Comparison of ENCODE assay signal across 1 cellular context in the genomic region with DNA sequence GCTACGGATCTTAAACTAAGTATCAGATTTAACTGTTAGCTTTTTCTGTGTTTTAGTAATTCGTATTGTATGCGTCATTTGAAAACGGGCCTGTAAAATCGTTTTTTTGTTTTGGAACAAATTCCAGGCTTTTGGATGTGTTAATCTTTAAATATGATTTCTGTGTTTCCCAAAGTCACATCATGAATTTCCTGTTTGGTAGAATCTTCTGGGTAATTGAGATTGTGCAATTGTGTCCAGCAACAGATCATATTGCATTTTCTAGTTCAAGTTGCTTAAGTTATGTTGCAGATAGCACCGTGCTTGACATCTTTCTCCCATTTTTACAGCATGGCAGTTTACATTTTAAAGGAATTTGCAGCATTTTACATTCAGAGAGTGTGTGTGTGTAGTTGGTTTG.
TF ChIP-seq lines count a peak whose summit lies in the region.

No MANE protein-coding gene starts in this region.

TF ChIP-seq in HepG2, 621 proteins besides CTCF, POLR2A, EP300 and RAD21:
- TF ChIP-seq FOXP1 (IDR thresholded peaks at IDR 0.05) (no peak), FOXP1 (CRISPR knock-in tag; IDR thresholded peaks at IDR 0.05) (peak; percentile 42; the same call in 1 of the 2 replicates), CEBPG (CRISPR knock-in tag; IDR thresholded peaks at IDR 0.05) (peak; percentile 95), SAP130 (CRISPR knock-in tag; IDR thresholded peaks at IDR 0.05; ENCODE audit: low read depth) (peak; percentile 46; the same call in 1 of the 2 replicates), ARID3A (IDR thresholded peaks at IDR 0.05; ENCODE audit: low read depth, low read length) (peak; percentile 67; the same call in 1 of the 2 replicates), HNF4A (CRISPR knock-in tag; IDR thresholded peaks at IDR 0.05) (0 out of 2 replicates have a peak, but pooled peaks have one; percentile 17), SIX1 (CRISPR knock-in tag; IDR thresholded peaks at IDR 0.05; ENCODE audit: borderline replicate concordance) (peak; percentile 95), SIX4 (CRISPR knock-in tag; IDR thresholded peaks at IDR 0.05) (peak; percentile 96), SOX13 (IDR thresholded peaks at IDR 0.05) (no peak), SOX13 (CRISPR knock-in tag; conservative IDR thresholded peaks at IDR 0.05 in 1 of 2, IDR thresholded peaks at IDR 0.05 in 1 of 2) (peak in 1 of 2 experiments; percentile 17; a peak in 1 of 4 replicates), HNRNPH1 (optimal IDR thresholded peaks at IDR 0.05; ENCODE audit: low read depth, low read length) (no peak), CREM (IDR thresholded peaks at IDR 0.05) (peak; percentile 22; the same call in 1 of the 2 replicates), CREM (CRISPR knock-in tag; IDR thresholded peaks at IDR 0.05) (no peak), KLF13 (CRISPR knock-in tag; IDR thresholded peaks at IDR 0.05) (no peak), ZBTB20 (CRISPR knock-in tag; IDR thresholded peaks at IDR 0.05; ENCODE audit: borderline replicate concordance, low read depth) (no peak), ZNF615 (CRISPR knock-in tag; IDR thresholded peaks at IDR 0.05; ENCODE audit: borderline replicate concordance) (no peak), ZBTB8A (CRISPR knock-in tag; IDR thresholded peaks at IDR 0.05; ENCODE audit: borderline replicate concordance, low read depth) (no peak), ATF4 (CRISPR knock-in tag; IDR thresholded peaks at IDR 0.05) (0 out of 4 replicates have a peak, but pooled peaks of 1 of the 2 experiments have one; percentile 28), ZFP1 (CRISPR knock-in tag; IDR thresholded peaks at IDR 0.05) (0 out of 2 replicates have a peak, but pooled peaks have one; percentile 33), NCOA5 (CRISPR knock-in tag; IDR thresholded peaks at IDR 0.05) (0 out of 2 replicates have a peak, but pooled peaks have one; percentile 31), HOXA5 (CRISPR knock-in tag; IDR thresholded peaks at IDR 0.05) (peak; percentile 23; the same call in 1 of the 2 replicates), CEBPB (IDR thresholded peaks at IDR 0.05; ENCODE audit: borderline replicate concordance, low read depth, low read length) (peak; percentile 98), MED1 (CRISPR knock-in tag; IDR thresholded peaks at IDR 0.05) (0 out of 2 replicates have a peak, but pooled peaks have one; percentile 32), SRF (IDR thresholded peaks at IDR 0.05; ENCODE audit: low read depth, low read length) (no peak), CREB3 (CRISPR knock-in tag; IDR thresholded peaks at IDR 0.05) (0 out of 2 replicates have a peak, but pooled peaks have one; percentile 36), GATAD2A (CRISPR knock-in tag; IDR thresholded peaks at IDR 0.05) (peak; percentile 47; the same call in 1 of the 2 replicates), REXO4 (CRISPR knock-in tag; IDR thresholded peaks at IDR 0.05; ENCODE audit: borderline replicate concordance) (no peak), FOXA3 (CRISPR knock-in tag; IDR thresholded peaks at IDR 0.05) (peak; percentile 30; the same call in 1 of the 2 replicates)
- TF ChIP-seq, protein P1, sequence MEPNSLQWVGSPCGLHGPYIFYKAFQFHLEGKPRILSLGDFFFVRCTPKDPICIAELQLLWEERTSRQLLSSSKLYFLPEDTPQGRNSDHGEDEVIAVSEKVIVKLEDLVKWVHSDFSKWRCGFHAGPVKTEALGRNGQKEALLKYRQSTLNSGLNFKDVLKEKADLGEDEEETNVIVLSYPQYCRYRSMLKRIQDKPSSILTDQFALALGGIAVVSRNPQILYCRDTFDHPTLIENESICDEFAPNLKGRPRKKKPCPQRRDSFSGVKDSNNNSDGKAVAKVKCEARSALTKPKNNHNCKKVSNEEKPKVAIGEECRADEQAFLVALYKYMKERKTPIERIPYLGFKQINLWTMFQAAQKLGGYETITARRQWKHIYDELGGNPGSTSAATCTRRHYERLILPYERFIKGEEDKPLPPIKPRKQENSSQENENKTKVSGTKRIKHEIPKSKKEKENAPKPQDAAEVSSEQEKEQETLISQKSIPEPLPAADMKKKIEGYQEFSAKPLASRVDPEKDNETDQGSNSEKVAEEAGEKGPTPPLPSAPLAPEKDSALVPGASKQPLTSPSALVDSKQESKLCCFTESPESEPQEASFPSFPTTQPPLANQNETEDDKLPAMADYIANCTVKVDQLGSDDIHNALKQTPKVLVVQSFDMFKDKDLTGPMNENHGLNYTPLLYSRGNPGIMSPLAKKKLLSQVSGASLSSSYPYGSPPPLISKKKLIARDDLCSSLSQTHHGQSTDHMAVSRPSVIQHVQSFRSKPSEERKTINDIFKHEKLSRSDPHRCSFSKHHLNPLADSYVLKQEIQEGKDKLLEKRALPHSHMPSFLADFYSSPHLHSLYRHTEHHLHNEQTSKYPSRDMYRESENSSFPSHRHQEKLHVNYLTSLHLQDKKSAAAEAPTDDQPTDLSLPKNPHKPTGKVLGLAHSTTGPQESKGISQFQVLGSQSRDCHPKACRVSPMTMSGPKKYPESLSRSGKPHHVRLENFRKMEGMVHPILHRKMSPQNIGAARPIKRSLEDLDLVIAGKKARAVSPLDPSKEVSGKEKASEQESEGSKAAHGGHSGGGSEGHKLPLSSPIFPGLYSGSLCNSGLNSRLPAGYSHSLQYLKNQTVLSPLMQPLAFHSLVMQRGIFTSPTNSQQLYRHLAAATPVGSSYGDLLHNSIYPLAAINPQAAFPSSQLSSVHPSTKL (CRISPR knock-in tag; IDR thresholded peaks at IDR 0.05): peak; percentile 53; the same call in 1 of the 2 replicates
- TF ChIP-seq, protein P2, sequence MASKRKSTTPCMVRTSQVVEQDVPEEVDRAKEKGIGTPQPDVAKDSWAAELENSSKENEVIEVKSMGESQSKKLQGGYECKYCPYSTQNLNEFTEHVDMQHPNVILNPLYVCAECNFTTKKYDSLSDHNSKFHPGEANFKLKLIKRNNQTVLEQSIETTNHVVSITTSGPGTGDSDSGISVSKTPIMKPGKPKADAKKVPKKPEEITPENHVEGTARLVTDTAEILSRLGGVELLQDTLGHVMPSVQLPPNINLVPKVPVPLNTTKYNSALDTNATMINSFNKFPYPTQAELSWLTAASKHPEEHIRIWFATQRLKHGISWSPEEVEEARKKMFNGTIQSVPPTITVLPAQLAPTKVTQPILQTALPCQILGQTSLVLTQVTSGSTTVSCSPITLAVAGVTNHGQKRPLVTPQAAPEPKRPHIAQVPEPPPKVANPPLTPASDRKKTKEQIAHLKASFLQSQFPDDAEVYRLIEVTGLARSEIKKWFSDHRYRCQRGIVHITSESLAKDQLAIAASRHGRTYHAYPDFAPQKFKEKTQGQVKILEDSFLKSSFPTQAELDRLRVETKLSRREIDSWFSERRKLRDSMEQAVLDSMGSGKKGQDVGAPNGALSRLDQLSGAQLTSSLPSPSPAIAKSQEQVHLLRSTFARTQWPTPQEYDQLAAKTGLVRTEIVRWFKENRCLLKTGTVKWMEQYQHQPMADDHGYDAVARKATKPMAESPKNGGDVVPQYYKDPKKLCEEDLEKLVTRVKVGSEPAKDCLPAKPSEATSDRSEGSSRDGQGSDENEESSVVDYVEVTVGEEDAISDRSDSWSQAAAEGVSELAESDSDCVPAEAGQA (IDR thresholded peaks at IDR 0.05; ENCODE audit: low read depth): no peak
- TF ChIP-seq, protein P2 (CRISPR knock-in tag; IDR thresholded peaks at IDR 0.05; ENCODE audit: borderline replicate concordance): 0 out of 2 replicates have a peak, but pooled peaks have one; percentile 32
